In genomic region chrX:97638621-97639020, GRCh38 we compare ENCODE assay signal across 16 cellular contexts.
DNase-seq lines count a peak whose midpoint lies in the region; FAIRE-seq and TF ChIP-seq lines count a peak whose summit lies in the region.
"Had no signal": no experiment of that assay in that cellular context is flagged by ENCODE, and none has a peak within 500 bp of the region (broad histone marks: within the 10 kb centered on the region; RNA-seq: fewer than 3 reads in every experiment).

No MANE protein-coding gene starts in this region.

- FAIRE-seq in GM12891 (lab: Jason Lieb, UNC) (peak; percentile 23), astrocyte (lab: Jason Lieb, UNC) (peak; percentile 76)
- FAIRE-seq: HepG2 had no signal

- H3K4me2 ChIP-seq in KMS-11 (peak overlapping the region; percentile 50; the same call in 1 of the 2 replicates), astrocyte (ENCODE audit: low read length) (no peak overlapping the region)
- H3K4me2 ChIP-seq: A549 had no signal

- H2AFZ ChIP-seq in KMS-11 (ENCODE audit: low read depth) (0 out of 2 replicates have a peak overlapping the region, but pooled peaks have one; percentile 4), astrocyte (ENCODE audit: low read depth, low read length) (no peak overlapping the region)

- peaks cover 30% of the 10 kb centered on the region for H3K4me1 ChIP-seq in KMS-11 (ENCODE audit: low read depth, poor library complexity, severe bottlenecking)
- H3K4me1 ChIP-seq in astrocyte (ENCODE audit: insufficient read depth, low read length): no peaks in the 10 kb centered on the region
- H3K4me1 ChIP-seq: A549, BE2C had no signal

- no peaks in the 10 kb centered on the region for H3K9me3 ChIP-seq in astrocyte (ENCODE audit: insufficient read depth, low read depth, low read length)
- H3K9me3 ChIP-seq: A549, BE2C, HAP-1 had no signal

- no peaks in the 10 kb centered on the region for H3K9me3 Mint-ChIP-seq in astrocyte (ENCODE audit: unreplicated experiment)
- H3K9me3 Mint-ChIP-seq in neural crest cell: peaks cover 3% of the 10 kb centered on the region

- H3K27me3 ChIP-seq in KMS-11 (ENCODE audit: insufficient read depth, low read depth) (no peaks in the 10 kb centered on the region), astrocyte (ENCODE audit: insufficient read depth, low read length) (no peaks in the 10 kb centered on the region)
- H3K27me3 ChIP-seq: BE2C had no signal

- no peak overlapping the region for H3K9ac ChIP-seq in KMS-11
- H3K9ac ChIP-seq in astrocyte (ENCODE audit: low read length): no peak overlapping the region

- TF ChIP-seq CTCF in KMS-11 (conservative IDR thresholded peaks at IDR 0.05; ENCODE audit: low read depth, low read length) (no peak), astrocyte (IDR thresholded peaks at IDR 0.05; ENCODE audit: insufficient read depth, low read depth, low read length) (no peak), neural crest cell (conservative IDR thresholded peaks at IDR 0.05) (no peak)

- H3K4me1 Mint-ChIP-seq in astrocyte (ENCODE audit: low read depth, unreplicated experiment): no peaks in the 10 kb centered on the region
- peaks cover 35% of the 10 kb centered on the region for H3K4me1 Mint-ChIP-seq in neural crest cell

- no peaks in the 10 kb centered on the region for H3K27me3 Mint-ChIP-seq in astrocyte (ENCODE audit: low read depth, unreplicated experiment)
- H3K27me3 Mint-ChIP-seq in neural crest cell (ENCODE audit: low read depth): no peaks in the 10 kb centered on the region
- H3K27me3 Mint-ChIP-seq: CD4-positive, alpha-beta memory T cell had no signal

- TF ChIP-seq POLR2A in GM12891 (IDR thresholded peaks at IDR 0.05; ENCODE audit: low read depth, low read length): no peak

- intact Hi-C loops in cardiac septum (cut with DNase I): no loop called here

- H3K4me3 ChIP-seq in KMS-11 (IDR thresholded peaks at IDR 0.05; ENCODE audit: insufficient read depth, low read depth, low read length): no peak overlapping the region
- H3K4me3 ChIP-seq in astrocyte (ENCODE audit: insufficient read depth, low read depth, low read length): no peak overlapping the region
- H3K4me3 ChIP-seq: A549, HAP-1 had no signal

- H3K4me3 Mint-ChIP-seq in astrocyte (ENCODE audit: unreplicated experiment) (no peak overlapping the region), neural crest cell (no peak overlapping the region)
- H3K4me3 Mint-ChIP-seq: CD4-positive, alpha-beta memory T cell had no signal

- H3K27ac ChIP-seq in KMS-11: peak overlapping the region; percentile 83; the same call in 1 of the 2 replicates
- no peak overlapping the region for H3K27ac ChIP-seq in astrocyte (ENCODE audit: low read depth, low read length)
- H3K27ac ChIP-seq: A549, C4-2B had no signal

- H3K36me3 Mint-ChIP-seq in astrocyte (ENCODE audit: low read depth, unreplicated experiment): no peaks in the 10 kb centered on the region
- H3K36me3 Mint-ChIP-seq in neural crest cell (ENCODE audit: low read depth): no peaks in the 10 kb centered on the region
- H3K36me3 Mint-ChIP-seq: CD4-positive, alpha-beta memory T cell had no signal

- no peaks in the 10 kb centered on the region for H3K36me3 ChIP-seq in KMS-11 (ENCODE audit: insufficient read depth)
- no peaks in the 10 kb centered on the region for H3K36me3 ChIP-seq in astrocyte (ENCODE audit: insufficient read depth, low read length)
- H3K36me3 ChIP-seq: BE2C, HAP-1 had no signal

- H3K27ac Mint-ChIP-seq in astrocyte (ENCODE audit: unreplicated experiment): no peak overlapping the region
- peak overlapping the region; percentile 24 for H3K27ac Mint-ChIP-seq in neural crest cell (ENCODE audit: unreplicated experiment)
- H3K27ac Mint-ChIP-seq: CD4-positive, alpha-beta memory T cell had no signal

- H3K79me2 ChIP-seq in KMS-11 (ENCODE audit: insufficient read depth, low read depth) (no peaks in the 10 kb centered on the region), astrocyte (ENCODE audit: insufficient read depth, low read length) (no peaks in the 10 kb centered on the region)

- no peaks in the 10 kb centered on the region for H4K20me1 ChIP-seq in KMS-11 (ENCODE audit: insufficient read depth)
- H4K20me1 ChIP-seq in astrocyte (ENCODE audit: insufficient read depth, low read length): no peaks in the 10 kb centered on the region

- DNase-seq in GM12891 (ENCODE audit: insufficient read length, low spot score) (no peak), astrocyte (ENCODE audit: low read depth) (no peak), neural crest cell (ENCODE audit: low read depth, low spot score) (no peak), DMS 273 (lab: John Stamatoyannopoulos, UW; ENCODE audit: unreplicated experiment) (no peak), cardiac septum (ENCODE audit: low spot score) (no peak), NCI-H1436 treated with DMSO at 0.1 percent for 48 hours (lab: John Stamatoyannopoulos, UW) (no peak)
- DNase-seq: BE2C; CD4-positive, alpha-beta memory T cell; COR-L47; DMS53; GOT3 had no signal

TF ChIP-seq in GM12891, 5 proteins besides CTCF, POLR2A, EP300 and RAD21:
- TF ChIP-seq TAF1 (IDR thresholded peaks at IDR 0.05; ENCODE audit: low read depth, low read length): no peak
- TF ChIP-seq POLR2AphosphoS5 (IDR thresholded peaks at IDR 0.05; ENCODE audit: low read depth, low read length): no peak
- no peak for TF ChIP-seq SPI1 (IDR thresholded peaks at IDR 0.05; ENCODE audit: low read depth, low read length)
- no peak for TF ChIP-seq POU2F2 (IDR thresholded peaks at IDR 0.05; ENCODE audit: low read depth, low read length)
- TF ChIP-seq PAX5 (IDR thresholded peaks at IDR 0.05; ENCODE audit: insufficient read depth, low read length, severe bottlenecking): no peak
TF ChIP-seq in GM12891: peak in this region for 0.
